In genomic region chr1:31394628-31395193, GRCh38 we compare ENCODE assay signal across 8 cellular contexts. TPM values are rescaled to one million over a fixed set of nuclear protein-coding genes. Genes with fewer than 3 reads are reported as not detected.
DNase-seq lines count a peak whose midpoint lies in the region; ATAC-seq and TF ChIP-seq lines count a peak whose summit lies in the region.

No MANE protein-coding gene starts in this region.

- DNase-seq in GM10248 (ENCODE audit: extremely low spot score) (peak; percentile 88), NCI-H2196 treated with DMSO at 0.1 percent for 48 hours (lab: John Stamatoyannopoulos, UW; ENCODE audit: unreplicated experiment) (peak; percentile 96), activated B cell treated with CpG ODN at 0.5 μM for 24 hours (peak; percentile 72), caudate nucleus (lab: John Stamatoyannopoulos, UW) (peak in 55 of 61 donors; percentile 15 to 78 (median 50)), kidney epithelial cell (ENCODE audit: low read depth) (peak; percentile 49)
- peak; percentile 63 to 79 for DNase-seq in stimulated activated CD4-positive, alpha-beta T cell treated with anti-CD3 and anti-CD28 coated beads, Interleukin-15, amount 100 ng/mL, for 48 hours (ENCODE audit: low read depth in 2 of 2)

- no peaks in the 10 kb centered on the region for H3K9me3 Mint-ChIP-seq in activated B cell treated with CpG ODN at 0.5 μM for 24 hours

- H3K27ac ChIP-seq in caudate nucleus (ENCODE audit: low read depth, low read length): no peak overlapping the region

- H3K36me3 ChIP-seq in kidney epithelial cell (ENCODE audit: control insufficient read depth, insufficient read depth, low read length): no peaks in the 10 kb centered on the region

- H3K36me3 Mint-ChIP-seq in activated B cell treated with CpG ODN at 0.5 μM for 24 hours (ENCODE audit: low read depth): no peaks in the 10 kb centered on the region

- peak overlapping the region; percentile 85 for H3K4me3 Mint-ChIP-seq in activated B cell treated with CpG ODN at 0.5 μM for 24 hours

- H3K27me3 Mint-ChIP-seq in activated B cell treated with CpG ODN at 0.5 μM for 24 hours: no peaks in the 10 kb centered on the region

- CTCF ChIA-PET in GM10248 (lab: Yijun Ruan, JAX): interaction anchor here (0.7 to 5.5 kb wide), 45 partner anchors 8 to 418 kb away, joined by 3 to 95 read pairs (median 4); partner anchors contain the start of genes FABP3 and SERINC2
- CTCF ChIA-PET in activated B cell treated with CpG ODN at 0.5 μM for 24 hours (lab: Charles Lee): interaction anchor here (0.8 to 4.3 kb wide), 15 partner anchors 10 to 394 kb away, joined by 3 to 60 read pairs (median 4); partner anchors contain the start of genes FABP3 and SERINC2

- H3K27me3 ChIP-seq in kidney epithelial cell (ENCODE audit: control insufficient read depth, insufficient read depth, low read length): no peaks in the 10 kb centered on the region

- intact Hi-C loops in activated B cell treated with CpG ODN at 0.5 μM for 24 hours (cut with micrococcal nuclease): loop anchor here (1.0 kb wide), 3 partner anchors 28 to 395 kb away; no protein-coding TSS in a partner anchor

- TF ChIP-seq CTCF in GM10248 (IDR thresholded peaks at IDR 0.05; ENCODE audit: control extremely low read depth, extremely low read depth, low read depth, missing control alignments): peak; percentile 93
- no peak for TF ChIP-seq CTCF in activated B cell treated with CpG ODN at 0.5 μM for 24 hours (IDR thresholded peaks at IDR 0.05)
- peak; percentile 95 for TF ChIP-seq CTCF in kidney epithelial cell (IDR thresholded peaks at IDR 0.05; ENCODE audit: insufficient read depth, low read length, poor library complexity, severe bottlenecking)

- no peak overlapping the region for H3K27ac Mint-ChIP-seq in activated B cell treated with CpG ODN at 0.5 μM for 24 hours

- peak overlapping the region; percentile 17 for H3K4me3 ChIP-seq in kidney epithelial cell (ENCODE audit: low read depth, low read length)

- H3K4me1 Mint-ChIP-seq in activated B cell treated with CpG ODN at 0.5 μM for 24 hours: peaks cover 14% of the 10 kb centered on the region

- peak; percentile 69 for ATAC-seq in HG02973 (IDR thresholded peaks at IDR 0.05; ENCODE audit: unreplicated experiment)
- peak; percentile 98 for ATAC-seq in activated B cell treated with CpG ODN at 0.5 μM for 24 hours (ENCODE audit: low read depth)
- ATAC-seq in HG03565 (IDR thresholded peaks at IDR 0.05; ENCODE audit: unreplicated experiment): no peak

- POLR2A ChIA-PET in GM10248 (lab: Yijun Ruan, JAX): no interaction called here
- POLR2A ChIA-PET in activated B cell treated with CpG ODN at 0.5 μM for 24 hours (lab: Charles Lee): interaction anchor here (1.1 to 1.2 kb wide), 2 partner anchors 29 to 154 kb away, joined by 3 read pairs; no protein-coding TSS in a partner anchor

RNA-seq across cellular contexts. Expression of gene SERINC2, which starts 18.3 kb away (rescaled TPM):
- total RNA-seq in activated B cell treated with CpG ODN at 0.5 μM for 24 hours (0.11 and 0.17 TPM in 2 replicates), kidney epithelial cell (105 and 131 TPM in 2 replicates)

RNA-seq across cellular contexts. Expression of gene FABP3, which starts 21.8 kb away (rescaled TPM):
- total RNA-seq in activated B cell treated with CpG ODN at 0.5 μM for 24 hours (0.49 TPM in 1 of 2 replicates, not detected in the other), kidney epithelial cell (2.1 and 9.1 TPM in 2 replicates)

Comparison
In these comparisons a context has a peak if more than half of its experiments do, and no peak if none do; other contexts are left out.
1. RNA of gene SERINC2, which starts 18.3 kb away (total RNA-seq): 105 to 131 TPM in kidney epithelial cell; 0.11 to 0.17 TPM in activated B cell treated with CpG ODN at 0.5 μM for 24 hours; every median in the first group is over 10 times any median in the second.
2. Peak in every context shown above with its lines, with median percentiles within 50 percentile points of each other: DNase-seq.